In the genomic region with DNA sequence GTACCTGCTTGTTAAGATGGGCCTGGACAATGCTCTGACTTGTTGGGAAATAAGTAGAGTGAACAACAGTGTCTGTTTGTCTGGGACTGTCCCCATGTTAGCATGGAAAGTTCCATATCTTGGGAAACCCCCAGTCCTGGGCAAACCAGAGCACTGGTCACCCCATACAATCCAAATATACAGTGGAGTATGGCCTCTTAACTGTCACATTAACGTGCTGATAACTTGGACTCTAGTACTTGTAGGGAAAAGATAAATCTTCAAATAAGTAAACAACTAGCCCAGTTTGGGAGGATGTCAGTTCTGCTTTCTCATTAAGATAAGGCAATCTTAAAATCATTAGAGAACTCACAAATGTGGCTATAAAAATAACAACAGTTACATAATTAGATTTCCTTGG, we compare ENCODE assay signal across 15 cellular contexts. TPM values are rescaled to one million over a fixed set of nuclear protein-coding genes. Genes with fewer than 3 reads are reported as not detected.
A peak's percentile ranks its signal among the peaks of the same experiment; 100 is the strongest.
DNase-seq lines count a peak whose midpoint lies in the region; ATAC-seq and TF ChIP-seq lines count a peak whose summit lies in the region.
"Had no signal": no experiment of that assay in that cellular context is flagged by ENCODE, and none has a peak within 500 bp of the region (broad histone marks: within the 10 kb centered on the region; RNA-seq: fewer than 3 reads in every experiment).

No MANE protein-coding gene starts in this region.

- TF ChIP-seq CTCF in NB4 (IDR thresholded peaks at IDR 0.05; ENCODE audit: low read depth, low read length) (no peak), dorsolateral prefrontal cortex (IDR thresholded peaks at IDR 0.05 in 54 of 56, conservative IDR thresholded peaks at IDR 0.05 in 2 of 56; ENCODE audit: low read depth in 1 of 56, partially characterized antibody in 56 of 56) (no peak)

- ATAC-seq in GM21528 (IDR thresholded peaks at IDR 0.05; ENCODE audit: low FRiP score, unreplicated experiment), result no peak

- H3K27ac Mint-ChIP-seq in activated CD4-positive, alpha-beta T cell treated with anti-CD3 and anti-CD28 coated beads, Interleukin-2, amount 10 ng/mL, durations not matched to agents 24 days and 14 days, result peak overlapping the region; percentile 94
- peak overlapping the region; percentile 95 for H3K27ac Mint-ChIP-seq in activated naive CD8-positive, alpha-beta T cell

- peaks cover 57% of the 10 kb centered on the region for H3K4me1 Mint-ChIP-seq in activated CD4-positive, alpha-beta T cell treated with anti-CD3 and anti-CD28 coated beads, Interleukin-2, amount 10 ng/mL, durations not matched to agents 24 days and 14 days
- H3K4me1 Mint-ChIP-seq in activated naive CD8-positive, alpha-beta T cell (ENCODE audit: low read depth), result peaks cover 60% of the 10 kb centered on the region

- peak; percentile 65 for DNase-seq in activated CD4-positive, alpha-beta T cell treated with anti-CD3 and anti-CD28 coated beads, Interleukin-2, amount 10 ng/mL, durations not matched to agents 24 days and 14 days
- DNase-seq in activated CD4-positive, alpha-beta T cell treated with anti-CD3 and anti-CD28 coated beads, Interleukin-2, amount 50 U/mL, for 1 hour, result no peak
- peak; percentile 21 for DNase-seq in NB4 (ENCODE audit: low read depth)
- no peak for DNase-seq in dorsolateral prefrontal cortex
- DNase-seq in head of caudate nucleus, result no peak
- DNase-seq: activated effector memory CD4-positive, alpha-beta T cell treated with Interleukin-2 at 50 U/mL for 16 hours; effector memory CD4-positive, alpha-beta T cell; foreskin fibroblast; nucleus accumbens had no signal

- intact Hi-C loops in activated CD4-positive, alpha-beta T cell treated with anti-CD3 and anti-CD28 coated beads, Interleukin-2, amount 10 ng/mL, durations not matched to agents 24 days and 14 days (cut with micrococcal nuclease), result loop anchor here (2.0 to 5.0 kb wide), 2 partner anchors 500 to 521 kb away; a partner anchor contains a TSS
- intact Hi-C loops in dorsolateral prefrontal cortex (cut with DNase I) (loop anchor here in 1 of 2 donors (5.0 kb wide), 1 partner anchor 45 kb away; no protein-coding TSS in a partner anchor), head of caudate nucleus (cut with DNase I) (no loop called here)

- peak overlapping the region; percentile 76 for H3K4me3 Mint-ChIP-seq in activated CD4-positive, alpha-beta T cell treated with anti-CD3 and anti-CD28 coated beads, Interleukin-2, amount 10 ng/mL, durations not matched to agents 24 days and 14 days
- peak overlapping the region; percentile 75 for H3K4me3 Mint-ChIP-seq in activated naive CD8-positive, alpha-beta T cell

- no peak for TF ChIP-seq POLR2A in NB4 (IDR thresholded peaks at IDR 0.05; ENCODE audit: extremely low read depth, insufficient read length)

- H3K36me3 Mint-ChIP-seq in activated CD4-positive, alpha-beta T cell treated with anti-CD3 and anti-CD28 coated beads, Interleukin-2, amount 10 ng/mL, durations not matched to agents 24 days and 14 days (ENCODE audit: low read depth), result peaks cover 2% of the 10 kb centered on the region
- peaks cover 5% of the 10 kb centered on the region for H3K36me3 Mint-ChIP-seq in activated naive CD8-positive, alpha-beta T cell

- H3K9me3 Mint-ChIP-seq in activated CD4-positive, alpha-beta T cell treated with anti-CD3 and anti-CD28 coated beads, Interleukin-2, amount 10 ng/mL, durations not matched to agents 24 days and 14 days, result peaks cover 3% of the 10 kb centered on the region
- H3K9me3 Mint-ChIP-seq in activated naive CD8-positive, alpha-beta T cell (ENCODE audit: low read depth), result no peaks in the 10 kb centered on the region

- H3K27me3 Mint-ChIP-seq in activated CD4-positive, alpha-beta T cell treated with anti-CD3 and anti-CD28 coated beads, Interleukin-2, amount 10 ng/mL, durations not matched to agents 24 days and 14 days, result no peaks in the 10 kb centered on the region
- H3K27me3 Mint-ChIP-seq in activated naive CD8-positive, alpha-beta T cell, result no peaks in the 10 kb centered on the region

- H3K27me3 ChIP-seq in dorsolateral prefrontal cortex, result no peaks in the 10 kb centered on the region
- H3K27me3 ChIP-seq: SJSA1, suprapubic skin had no signal

- peak overlapping the region in 12 of 21 experiments; percentile 20 to 85 (median 59) for H3K27ac ChIP-seq in skin epidermis
- no peak overlapping the region for H3K27ac ChIP-seq in dorsolateral prefrontal cortex
- H3K27ac ChIP-seq: SJSA1, suprapubic skin had no signal

- H3K4me3 ChIP-seq in NB4 (ENCODE audit: low read depth, low read length) (no peak overlapping the region), skin epidermis (no peak overlapping the region), dorsolateral prefrontal cortex (no peak overlapping the region)
- H3K4me3 ChIP-seq: SJSA1, smooth muscle cell, suprapubic skin had no signal

RNA-seq across cellular contexts. Expression of a gene that starts 47.6 kb away (rescaled TPM):
- total RNA-seq in activated CD4-positive, alpha-beta T cell treated with anti-CD3 and anti-CD28 coated beads, Interleukin-2, amount 10 ng/mL, durations not matched to agents 24 days and 14 days, result 29.3 and 29.9 TPM in 2 replicates
- total RNA-seq in dorsolateral prefrontal cortex, result 10 to 100 TPM; 15.3 to 35.5 (median 24.7) TPM

Comparison
In these comparisons a context has a peak if more than half of its experiments do, and no peak if none do; other contexts are left out.
1. DNase-seq: peak in activated CD4-positive, alpha-beta T cell treated with anti-CD3 and anti-CD28 coated beads, Interleukin-2, amount 10 ng/mL, durations not matched to agents 24 days and 14 days (single experiment) and NB4 (single experiment); none in activated CD4-positive, alpha-beta T cell treated with anti-CD3 and anti-CD28 coated beads, Interleukin-2, amount 50 U/mL, for 1 hour (single experiment), dorsolateral prefrontal cortex (0 of 10) and head of caudate nucleus (0 of 42).
2. H3K27ac ChIP-seq: peak in skin epidermis (12 of 21); none in dorsolateral prefrontal cortex (0 of 59).